Comparison of ENCODE assay signal across 8 cellular contexts in the genomic region with DNA sequence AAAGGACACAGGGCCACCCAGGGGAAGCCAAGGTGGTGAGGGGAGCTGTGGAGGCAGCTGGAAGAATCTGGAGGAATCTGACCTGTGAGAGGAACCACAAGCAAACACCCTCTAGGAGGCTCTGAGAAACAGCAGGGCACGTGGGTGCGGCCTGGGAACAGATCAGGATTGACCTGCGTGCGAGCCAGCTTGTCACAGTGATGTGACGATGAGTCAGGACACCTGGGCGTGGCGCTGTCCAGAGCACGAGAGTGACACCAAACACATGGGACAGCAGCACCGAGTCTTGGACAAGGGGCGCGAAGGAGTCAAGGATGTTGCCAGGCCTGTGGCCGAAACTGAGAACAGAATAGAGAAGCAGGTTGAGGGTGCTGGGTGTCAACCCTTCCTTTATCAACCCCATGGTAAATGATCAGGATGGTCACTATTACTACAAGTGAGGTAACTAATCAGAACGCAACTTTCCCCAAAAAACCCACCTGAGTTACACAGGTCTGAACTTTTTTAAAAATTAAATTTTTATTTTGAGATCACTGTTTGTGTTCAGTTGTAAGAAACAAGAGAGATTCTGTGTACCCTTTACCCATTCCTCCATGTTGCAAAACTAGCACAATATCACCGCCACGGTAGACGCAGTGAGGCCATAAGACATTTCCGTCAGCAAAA. TPM values are rescaled to one million over a fixed set of nuclear protein-coding genes. Genes with fewer than 3 reads are reported as not detected.
DNase-seq lines count a peak whose midpoint lies in the region; ATAC-seq and TF ChIP-seq lines count a peak whose summit lies in the region.

No MANE protein-coding gene starts in this region.

- H3K27ac ChIP-seq in SJSA1 (peak overlapping the region; percentile 90), mesodermal cell (ENCODE audit: low read depth, low read length, severe bottlenecking) (peak overlapping the region; percentile 92), tibial artery (peak overlapping the region; percentile 86)
- peak overlapping the region; percentile 84 for H3K27ac ChIP-seq in effector memory CD4-positive, alpha-beta T cell (ENCODE audit: insufficient read depth, low read length, poor library complexity, severe bottlenecking)

- H3K4me1 ChIP-seq in SJSA1 (replicated peaks): peaks cover 38% of the 10 kb centered on the region
- H3K4me1 ChIP-seq in effector memory CD4-positive, alpha-beta T cell (ENCODE audit: control insufficient read depth, insufficient read depth, low read length, poor library complexity, severe bottlenecking): peaks cover 25% of the 10 kb centered on the region
- peaks cover 5% of the 10 kb centered on the region for H3K4me1 ChIP-seq in mesodermal cell (ENCODE audit: control insufficient read depth, insufficient read depth, low read length, poor library complexity, severe bottlenecking)
- H3K4me1 ChIP-seq in tibial artery: peaks cover 0 to 46% (median 26%) of the 10 kb centered on the region in 4 donors

- intact Hi-C loops in tibial artery (cut with DNase I; ENCODE audit: low total_unique reads): no loop called here

- peak; percentile 85 for DNase-seq in DMS53 treated with DMSO at 0.1 percent for 48 hours (lab: John Stamatoyannopoulos, UW; ENCODE audit: unreplicated experiment)
- DNase-seq in SJSA1 (ENCODE audit: low read depth in 1 of 2, low spot score in 2 of 2): no peak
- no peak for DNase-seq in effector memory CD4-positive, alpha-beta T cell
- DNase-seq in tibial artery: peak in 1 of 2 donors; percentile 53
- no peak for DNase-seq in cerebellar cortex (ENCODE audit: low spot score)

- H3K36me3 ChIP-seq in SJSA1 (peaks cover 37% of the 10 kb centered on the region), mesodermal cell (ENCODE audit: control insufficient read depth, insufficient read depth, low read length) (peaks cover 31% of the 10 kb centered on the region), tibial artery (peaks cover 0 to 1% (median under 1%) of the 10 kb centered on the region in 3 donors)
- peaks cover 4% of the 10 kb centered on the region for H3K36me3 ChIP-seq in effector memory CD4-positive, alpha-beta T cell (ENCODE audit: control insufficient read depth, insufficient read depth, low read length)

- ATAC-seq in GM19395 (IDR thresholded peaks at IDR 0.05; ENCODE audit: unreplicated experiment) (peak; percentile 69), HG03432 (IDR thresholded peaks at IDR 0.05; ENCODE audit: unreplicated experiment) (peak; percentile 68)

- H3K4me3 ChIP-seq in SJSA1 (peak overlapping the region; percentile 97), mesodermal cell (ENCODE audit: extremely low read depth, insufficient read depth, low read length, poor library complexity, severe bottlenecking) (peak overlapping the region; percentile 51), tibial artery (peak overlapping the region; percentile 71 to 73)
- H3K4me3 ChIP-seq in effector memory CD4-positive, alpha-beta T cell (ENCODE audit: insufficient read depth, low read depth, low read length, poor library complexity, severe bottlenecking): peak overlapping the region; percentile 72

- H3K27me3 ChIP-seq in SJSA1 (replicated peaks): no peaks in the 10 kb centered on the region
- H3K27me3 ChIP-seq in effector memory CD4-positive, alpha-beta T cell (replicated peaks; ENCODE audit: control insufficient read depth, insufficient read depth, low read length, poor library complexity, severe bottlenecking): no peaks in the 10 kb centered on the region
- no peaks in the 10 kb centered on the region for H3K27me3 ChIP-seq in tibial artery

- H3K9me3 ChIP-seq in SJSA1 (replicated peaks) (peaks cover 5% of the 10 kb centered on the region; the same call in 1 of the 2 replicates), mesodermal cell (ENCODE audit: control insufficient read depth, low read length) (no peaks in the 10 kb centered on the region), tibial artery (no peaks in the 10 kb centered on the region)
- H3K9me3 ChIP-seq in effector memory CD4-positive, alpha-beta T cell (ENCODE audit: control insufficient read depth, low read length): no peaks in the 10 kb centered on the region

- WGBS in mesodermal cell (ENCODE audit: insufficient coverage in 2 of 2), 2 experiments: 66% methylated on average over 8 to 9 of the region's 17 CpGs

- TF ChIP-seq CTCF in tibial artery (IDR thresholded peaks at IDR 0.05): no peak

RNA-seq across cellular contexts. Expression of gene SFT2D3, which starts 0.6 kb away (rescaled TPM):
- total RNA-seq in SJSA1 (2014; rRNA removed; shearing (Covaris generic)): 11.2 and 11.4 TPM in 2 replicates
- polyA plus RNA-seq in mesodermal cell (2013, experiment 1 of 2): 6.5 TPM
- polyA plus RNA-seq in mesodermal cell (2013, experiment 2 of 2): 7.6 TPM

RNA-seq across cellular contexts. Expression of gene LIMS2, which starts 25.3 kb away (rescaled TPM):
- 5.3 and 9.0 TPM in 2 replicates for total RNA-seq in SJSA1 (2014; rRNA removed; shearing (Covaris generic))
- 6.5 TPM for polyA plus RNA-seq in mesodermal cell (2013, experiment 1 of 2)
- 5.1 TPM for polyA plus RNA-seq in mesodermal cell (2013, experiment 2 of 2)

RNA-seq across cellular contexts. Expression of gene GPR17, which starts 54.7 kb away (rescaled TPM):
- total RNA-seq in SJSA1 (2014; rRNA removed; shearing (Covaris generic)): not detected in 2 replicates
- 0.96 TPM for polyA plus RNA-seq in mesodermal cell (2013, experiment 1 of 2)
- polyA plus RNA-seq in mesodermal cell (2013, experiment 2 of 2): 0.86 TPM
